8 cellular contexts compared by ENCODE assay signal in genomic region chr7:113421696-113422330, GRCh38.
DNase-seq lines count a peak whose midpoint lies in the region; ATAC-seq and TF ChIP-seq lines count a peak whose summit lies in the region.

No MANE protein-coding gene starts in this region.

- TF ChIP-seq POLR2A in breast epithelium (IDR thresholded peaks at IDR 0.05), result no peak

- TF ChIP-seq CTCF in WI38 (IDR thresholded peaks at IDR 0.05; ENCODE audit: low read depth, low read length) (peak; percentile 73), breast epithelium (IDR thresholded peaks at IDR 0.05) (peak; percentile 69 to 90 (median 88))

- no peaks in the 10 kb centered on the region for H3K9me3 ChIP-seq in breast epithelium

- H3K27ac ChIP-seq in breast epithelium, result no peak overlapping the region

- H3K4me3 ChIP-seq in WI38 (ENCODE audit: low read depth, low read length), result no peak overlapping the region
- H3K4me3 ChIP-seq in breast epithelium, result no peak overlapping the region

- H3K36me3 ChIP-seq in breast epithelium, result peaks cover 6% of the 10 kb centered on the region

- ATAC-seq in GM19035 (IDR thresholded peaks at IDR 0.05; ENCODE audit: unreplicated experiment) (peak; percentile 100), HG03159 (IDR thresholded peaks at IDR 0.05; ENCODE audit: unreplicated experiment) (peak; percentile 100)

- H3K4me1 ChIP-seq in breast epithelium, result no peaks in the 10 kb centered on the region

- intact Hi-C loops in breast epithelium (cut with DNase I; ENCODE audit: low total_unique reads), result no loop called here

- DNase-seq in AG20443 (ENCODE audit: low spot score) (peak; percentile 85), NCI-H2227 (lab: John Stamatoyannopoulos, UW; ENCODE audit: unreplicated experiment) (peak; percentile 78), breast epithelium (ENCODE audit: low spot score in 2 of 2) (peak; percentile 61 to 62), islet precursor cell (peak; percentile 89)
- DNase-seq in stimulated activated CD4-positive, alpha-beta T cell treated with anti-CD3 and anti-CD28 coated beads, Interleukin-1b, Interleukin-23, amount 100 ng/mL, for 24 hours (ENCODE audit: low read depth in 4 of 4, low spot score in 1 of 4), result peak; percentile 57 to 67 (median 60)

- no peaks in the 10 kb centered on the region for H3K27me3 ChIP-seq in breast epithelium
